In genomic region chr11:125886997-125887372, GRCh38 we compare ENCODE assay signal across 8 cellular contexts. TPM values are rescaled to one million over a fixed set of nuclear protein-coding genes. Genes with fewer than 3 reads are reported as not detected.
DNase-seq lines count a peak whose midpoint lies in the region; ATAC-seq and TF ChIP-seq lines count a peak whose summit lies in the region.

No MANE protein-coding gene starts in this region.

- CTCF ChIA-PET in activated CD8-positive, alpha-beta T cell treated with anti-CD3 and anti-CD28 coated beads for 36 hours (lab: Charles Lee): interaction anchor here (1.1 to 1.8 kb wide), 5 partner anchors 8 to 371 kb away, joined by 3 to 7 read pairs (median 6); no protein-coding TSS in a partner anchor

- H3K4me3 Mint-ChIP-seq in activated CD8-positive, alpha-beta T cell treated with anti-CD3 and anti-CD28 coated beads for 36 hours: peak overlapping the region; percentile 76

- peak; percentile 7 for ATAC-seq in GM21723 (IDR thresholded peaks at IDR 0.05; ENCODE audit: unreplicated experiment)
- ATAC-seq in activated CD8-positive, alpha-beta T cell treated with anti-CD3 and anti-CD28 coated beads for 36 hours: peak; percentile 28
- ATAC-seq in omental fat pad (ENCODE audit: low FRiP score): peak; percentile 62

- intact Hi-C loops in activated CD8-positive, alpha-beta T cell treated with anti-CD3 and anti-CD28 coated beads for 36 hours (cut with micrococcal nuclease): no loop called here

- POLR2A ChIA-PET in activated CD8-positive, alpha-beta T cell treated with anti-CD3 and anti-CD28 coated beads for 36 hours (lab: Charles Lee): interaction anchor here (1.0 to 1.8 kb wide), 4 partner anchors 10 to 324 kb away, joined by 4 to 21 read pairs (median 7); partner anchors contain the start of genes DDX25, FAM118B, PUS3 and RPUSD4

- TF ChIP-seq CTCF in activated CD8-positive, alpha-beta T cell treated with anti-CD3 and anti-CD28 coated beads for 36 hours (IDR thresholded peaks at IDR 0.05): no peak
- no peak for TF ChIP-seq CTCF in omental fat pad (IDR thresholded peaks at IDR 0.05)

- H3K27me3 Mint-ChIP-seq in activated CD8-positive, alpha-beta T cell treated with anti-CD3 and anti-CD28 coated beads for 36 hours: no peaks in the 10 kb centered on the region

- peak overlapping the region; percentile 90 for H3K27ac Mint-ChIP-seq in activated CD8-positive, alpha-beta T cell treated with anti-CD3 and anti-CD28 coated beads for 36 hours

- peak overlapping the region; percentile 57; the same call in 1 of the 2 replicates for H3K4me3 ChIP-seq in GM08714 (ENCODE audit: low read length)

- DNase-seq in Kasumi-1 (lab: John Stamatoyannopoulos, UW): peak; percentile 71 to 77
- peak; percentile 62 for DNase-seq in activated CD8-positive, alpha-beta T cell treated with anti-CD3 and anti-CD28 coated beads for 36 hours
- DNase-seq in fibroblast of the conjunctiva (ENCODE audit: low read depth): peak; percentile 12
- no peak for DNase-seq in omental fat pad (ENCODE audit: low spot score)
- no peak for DNase-seq in GDM1 (lab: John Stamatoyannopoulos, UW)
- DNase-seq in COLO668 (lab: John Stamatoyannopoulos, UW; ENCODE audit: unreplicated experiment): no peak

- peaks cover 2% of the 10 kb centered on the region for H3K36me3 Mint-ChIP-seq in activated CD8-positive, alpha-beta T cell treated with anti-CD3 and anti-CD28 coated beads for 36 hours (ENCODE audit: low read depth)

- peaks cover 20% of the 10 kb centered on the region for H3K4me1 Mint-ChIP-seq in activated CD8-positive, alpha-beta T cell treated with anti-CD3 and anti-CD28 coated beads for 36 hours (ENCODE audit: low read depth)

- no peaks in the 10 kb centered on the region for H3K9me3 Mint-ChIP-seq in activated CD8-positive, alpha-beta T cell treated with anti-CD3 and anti-CD28 coated beads for 36 hours

RNA-seq across cellular contexts. Expression of gene HYLS1, which starts 0.5 kb away (rescaled TPM):
- total RNA-seq in activated CD8-positive, alpha-beta T cell treated with anti-CD3 and anti-CD28 coated beads for 36 hours: 1 to 10 TPM; 4.6 to 5.2 TPM
- 1 to 10 TPM; 2.6 to 4.9 (median 3.0) TPM for total RNA-seq in omental fat pad

RNA-seq across cellular contexts. Expression of gene PUS3, which starts 16.0 kb away (rescaled TPM):
- 10 to 100 TPM; 15.4 to 15.5 TPM for total RNA-seq in activated CD8-positive, alpha-beta T cell treated with anti-CD3 and anti-CD28 coated beads for 36 hours
- 10 to 100 TPM in 2 of 4 donors, 1 to 10 TPM in 2; 7.3 to 12.2 (median 9.5) TPM for total RNA-seq in omental fat pad

RNA-seq across cellular contexts. Expression of gene DDX25, which starts 17.3 kb away (rescaled TPM):
- under 1 TPM; 0.43 to 0.54 TPM for total RNA-seq in activated CD8-positive, alpha-beta T cell treated with anti-CD3 and anti-CD28 coated beads for 36 hours
- 1 to 10 TPM in 1 of 4 donors, under 1 TPM in 1, not detected in 2; 0.60 to 2.5 TPM for total RNA-seq in omental fat pad

RNA-seq across cellular contexts. Expression of gene PATE4, which starts 53.9 kb away (rescaled TPM):
- not detected for total RNA-seq in activated CD8-positive, alpha-beta T cell treated with anti-CD3 and anti-CD28 coated beads for 36 hours
- not detected for total RNA-seq in omental fat pad

RNA-seq across cellular contexts. Expression of gene VSIG10L2, which starts 58.9 kb away (rescaled TPM):
- not detected for total RNA-seq in activated CD8-positive, alpha-beta T cell treated with anti-CD3 and anti-CD28 coated beads for 36 hours
- total RNA-seq in omental fat pad: under 1 TPM in 1 of 4 donors, not detected in 3; 0.32 TPM

Comparison
In these comparisons a context has a peak if more than half of its experiments do, and no peak if none do; other contexts are left out.
1. ATAC-seq: peak in every context shown above with its lines; median percentile 62 in omental fat pad; 28 in activated CD8-positive, alpha-beta T cell treated with anti-CD3 and anti-CD28 coated beads for 36 hours; 7 in GM21723.
2. DNase-seq: peak in Kasumi-1 (2 of 2), activated CD8-positive, alpha-beta T cell treated with anti-CD3 and anti-CD28 coated beads for 36 hours (single experiment) and fibroblast of the conjunctiva (single experiment); none in omental fat pad (single experiment), GDM1 (single experiment) and COLO668 (single experiment).